Comparison of ENCODE assay signal across 8 cellular contexts in genomic region chr6:2988076-2988425, GRCh38. TPM values are rescaled to one million over a fixed set of nuclear protein-coding genes. Genes with fewer than 3 reads are reported as not detected.
DNase-seq lines count a peak whose midpoint lies in the region; ATAC-seq, FAIRE-seq and TF ChIP-seq lines count a peak whose summit lies in the region.

No MANE protein-coding gene starts in this region.

- H3K9me3 ChIP-seq in DOHH2 (ENCODE audit: control insufficient read depth, insufficient read depth, low read length) (no peaks in the 10 kb centered on the region), PC-3 (ENCODE audit: low read length) (no peaks in the 10 kb centered on the region), pancreas (no peaks in the 10 kb centered on the region)

- H3K4me1 ChIP-seq in DOHH2 (ENCODE audit: control insufficient read depth, low read length) (peaks cover 21% of the 10 kb centered on the region), PC-3 (ENCODE audit: insufficient read depth, low read length) (peaks cover 45% of the 10 kb centered on the region), pancreas (peaks cover 0 to 23% (median 0%) of the 10 kb centered on the region in 3 donors)

- CTCF ChIA-PET in PC-3 (lab: Charles Lee): interaction anchor here (1.0 to 5.2 kb wide), 4 partner anchors 14 to 37 kb away, joined by 3 to 71 read pairs (median 4); no protein-coding TSS in a partner anchor

- POLR2A ChIA-PET in PC-3 (lab: Charles Lee; ENCODE audit: unreplicated experiment): interaction anchor here (0.5 to 1.1 kb wide), 4 partner anchors 28 to 847 kb away, joined by 3 to 6 read pairs (median 4); no protein-coding TSS in a partner anchor

- H4K20me1 ChIP-seq in DOHH2 (ENCODE audit: control insufficient read depth, insufficient read depth, low read depth, low read length): no peaks in the 10 kb centered on the region
- no peaks in the 10 kb centered on the region for H4K20me1 ChIP-seq in PC-3 (ENCODE audit: low read length)

- H3K27me3 ChIP-seq in DOHH2 (ENCODE audit: control insufficient read depth, low read length) (peaks cover 6% of the 10 kb centered on the region), PC-3 (ENCODE audit: low read length) (no peaks in the 10 kb centered on the region), pancreas (no peaks in the 10 kb centered on the region)

- peak overlapping the region; percentile 96 for H3K27ac Mint-ChIP-seq in endothelial cell (ENCODE audit: unreplicated experiment)

- H3K4me3 Mint-ChIP-seq in endothelial cell (ENCODE audit: unreplicated experiment): peak overlapping the region; percentile 88

- no peaks in the 10 kb centered on the region for H3K9me3 Mint-ChIP-seq in endothelial cell (ENCODE audit: unreplicated experiment)

- H3F3A ChIP-seq in DOHH2 (ENCODE audit: control insufficient read depth, insufficient read depth): peaks cover 10% of the 10 kb centered on the region
- H3F3A ChIP-seq in PC-3 (ENCODE audit: low read length, unreplicated experiment): peaks cover 17% of the 10 kb centered on the region

- H3K4me2 ChIP-seq in DOHH2 (ENCODE audit: low read length) (peak overlapping the region; percentile 98), PC-3 (ENCODE audit: low read length) (peak overlapping the region; percentile 93)

- H3K36me3 Mint-ChIP-seq in endothelial cell (ENCODE audit: low read depth, unreplicated experiment): peaks cover 6% of the 10 kb centered on the region

- H3K36me3 ChIP-seq in DOHH2 (ENCODE audit: control insufficient read depth, low read length) (no peaks in the 10 kb centered on the region), PC-3 (ENCODE audit: low read depth, low read length) (no peaks in the 10 kb centered on the region), pancreas (no peaks in the 10 kb centered on the region)

- peaks cover 49% of the 10 kb centered on the region for H3K4me1 Mint-ChIP-seq in endothelial cell (ENCODE audit: unreplicated experiment)

- 33 to 45% methylated on average over 3 of the region's 3 CpGs for WGBS in pancreas, 2 donors

- H3K9me2 ChIP-seq in DOHH2 (replicated peaks; ENCODE audit: control insufficient read depth, low read length) (no peaks in the 10 kb centered on the region), PC-3 (replicated peaks; ENCODE audit: low read length) (no peaks in the 10 kb centered on the region)

- H3K79me2 ChIP-seq in DOHH2 (ENCODE audit: control insufficient read depth, low read length) (no peaks in the 10 kb centered on the region), PC-3 (ENCODE audit: low read length) (no peaks in the 10 kb centered on the region)

- H3K27ac ChIP-seq in DOHH2 (ENCODE audit: low read depth, low read length) (peak overlapping the region; percentile 88), PC-3 (ENCODE audit: low read length) (peak overlapping the region; percentile 97), pancreas (peak overlapping the region; percentile 93 to 98 (median 95))

- no peak for ATAC-seq in PC-3
- no peak for ATAC-seq in pancreas
- no peak for ATAC-seq in left colon

- TF ChIP-seq CTCF in DOHH2 (IDR thresholded peaks at IDR 0.05; ENCODE audit: low read depth, low read length, poor library complexity, severe bottlenecking): no peak
- TF ChIP-seq CTCF in PC-3 (conservative IDR thresholded peaks at IDR 0.05; ENCODE audit: low read depth, low read length): no peak
- TF ChIP-seq CTCF in endothelial cell (IDR thresholded peaks at IDR 0.05; ENCODE audit: unreplicated experiment): no peak
- no peak for TF ChIP-seq CTCF in pancreas (IDR thresholded peaks at IDR 0.05)

- intact Hi-C loops in PC-3 (cut with micrococcal nuclease) (loop anchor here (2.0 to 10.0 kb wide), 2 partner anchors 27 to 53 kb away; no protein-coding TSS in a partner anchor), pancreas (cut with DNase I) (no loop called here), left colon (cut with DNase I, micrococcal nuclease) (loop anchor here in 1 of 2 donors (5.0 kb wide), 1 partner anchor 36 kb away; no protein-coding TSS in a partner anchor)

- DNase-seq in PC-3 (no peak), endothelial cell (ENCODE audit: low spot score) (no peak), pancreas (no peak), HUDEP-2 (lab: John Stamatoyannopoulos, UW; ENCODE audit: unreplicated experiment in 76 of 76) (no peak), left colon (no peak), MV-4-11 (lab: John Stamatoyannopoulos, UW) (no peak), retina (no peak)

- H3K4me3 ChIP-seq in DOHH2 (ENCODE audit: low read length) (peak overlapping the region; percentile 82), PC-3 (ENCODE audit: low read length) (peak overlapping the region; percentile 76), pancreas (peak overlapping the region; percentile 65 to 87 (median 76))

- no peak for FAIRE-seq in pancreas (lab: Jason Lieb, UNC)

- H2AFZ ChIP-seq in PC-3 (ENCODE audit: low read length): peak overlapping the region; percentile 78

- peaks cover 15% of the 10 kb centered on the region for H3K27me3 Mint-ChIP-seq in endothelial cell (ENCODE audit: unreplicated experiment)

- H3K9ac ChIP-seq in PC-3 (ENCODE audit: low read length): peak overlapping the region; percentile 95

- no TSS peak for BruUV-seq in PC-3 (replicated peaks; lab: Mats Ljungman, UMichigan)

RNA-seq across cellular contexts. Expression of gene NQO2, which starts 11.6 kb away (rescaled TPM):
- 21.5 and 26.8 TPM in 2 replicates for total RNA-seq in PC-3 (2014; rRNA removed)
- 58.8 TPM for total RNA-seq in endothelial cell (ENCODE audit: unreplicated experiment)
- 10 to 100 TPM; 12.7 to 21.6 (median 18.0) TPM for total RNA-seq in pancreas
- polyA plus RNA-seq in pancreas: 10 to 100 TPM; 21.2 to 23.0 TPM
- 10 to 100 TPM in 1 of 2 donors, 1 to 10 TPM in 1; 10.0 to 12.2 TPM for total RNA-seq in left colon

RNA-seq across cellular contexts. Expression of gene SERPINB6, which starts 16.7 kb away (rescaled TPM):
- total RNA-seq in PC-3 (2014; rRNA removed): 119 and 140 TPM in 2 replicates
- total RNA-seq in endothelial cell (ENCODE audit: unreplicated experiment): 186 TPM
- 100 to 1,000 TPM in 2 of 6 donors, 10 to 100 TPM in 4; 77.7 to 110 (median 97.3) TPM for total RNA-seq in pancreas
- polyA plus RNA-seq in pancreas: 100 to 1,000 TPM; 108 to 193 TPM
- 100 to 1,000 TPM; 182 to 192 TPM for total RNA-seq in left colon
